Comparison of ENCODE assay signal across 9 cellular contexts in the genomic region with DNA sequence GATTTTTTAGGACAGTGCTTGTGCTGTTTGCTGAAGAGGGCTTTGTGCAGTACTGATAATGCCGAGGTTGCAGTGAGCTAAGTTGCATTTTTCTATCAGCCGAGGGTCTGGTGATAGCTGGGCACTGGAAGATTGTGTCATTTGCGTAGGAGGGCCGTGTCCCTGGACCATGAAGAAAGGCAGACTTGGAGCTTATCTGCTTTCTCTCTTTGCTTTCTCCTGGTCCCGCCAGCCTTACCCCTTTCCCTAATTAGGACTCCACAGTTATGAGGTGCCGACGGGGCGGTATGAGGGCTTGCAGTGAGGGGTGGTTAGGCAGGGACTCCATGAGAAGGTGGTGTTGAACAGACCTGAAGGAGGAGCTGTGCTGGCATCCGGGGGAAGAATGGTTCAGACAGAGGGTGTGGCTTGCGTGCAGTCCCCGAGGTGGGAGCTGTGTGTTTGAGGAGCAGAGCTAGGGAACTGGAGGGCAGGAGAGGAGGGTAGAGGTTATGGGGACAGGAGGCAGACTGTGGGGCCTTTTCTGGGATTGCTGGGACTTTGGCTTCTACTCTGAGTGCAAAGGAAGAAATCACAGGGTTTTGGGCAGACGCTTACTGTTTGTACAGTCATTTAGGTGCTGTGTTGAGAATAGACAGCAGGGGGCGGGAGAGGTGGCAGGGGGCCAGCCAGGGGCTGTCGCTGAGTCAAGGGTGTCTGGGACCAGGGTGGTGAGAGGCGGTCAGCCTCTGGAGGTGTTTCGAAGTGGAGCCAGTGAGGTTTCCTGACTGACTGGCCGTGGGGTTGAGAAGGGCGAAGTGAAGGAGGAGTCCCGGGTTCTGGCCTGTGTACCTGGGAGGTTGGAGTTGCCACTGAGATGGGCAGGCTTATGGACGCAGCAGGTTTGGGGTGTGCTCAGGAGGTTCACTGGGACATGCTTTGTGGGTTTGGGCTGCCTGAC. TPM values are rescaled to one million over a fixed set of nuclear protein-coding genes. Genes with fewer than 3 reads are reported as not detected.
A peak's percentile ranks its signal among the peaks of the same experiment; 100 is the strongest.
DNase-seq lines count a peak whose midpoint lies in the region; ATAC-seq, FAIRE-seq and TF ChIP-seq lines count a peak whose summit lies in the region.
"Had no signal": no experiment of that assay in that cellular context is flagged by ENCODE, and none has a peak within 500 bp of the region (broad histone marks: within the 10 kb centered on the region; RNA-seq: fewer than 3 reads in every experiment).

No MANE protein-coding gene starts in this region.

- ATAC-seq in HG02885 (IDR thresholded peaks at IDR 0.05; ENCODE audit: poor library complexity, unreplicated experiment), result peak; percentile 78
- peak; percentile 83 for ATAC-seq in Right ventricle myocardium superior (ENCODE audit: poor library complexity)
- peak; percentile 70 for ATAC-seq in sciatic nerve

- no peak for FAIRE-seq in RCC 7860 (lab: Jason Lieb, UNC)
- FAIRE-seq: colon had no signal

- intact Hi-C loops in Right ventricle myocardium superior (cut with DNase I) (loop anchor here (10.0 kb wide), 1 partner anchor 116 kb away; a partner anchor contains a TSS), sciatic nerve (cut with DNase I) (no loop called here)

- peak; percentile 45 for TF ChIP-seq CTCF in GM10248 (IDR thresholded peaks at IDR 0.05; ENCODE audit: control extremely low read depth, extremely low read depth, low read depth, missing control alignments)

- CTCF ChIA-PET in GM10248 (lab: Yijun Ruan, JAX), result interaction anchor here (0.8 to 4.8 kb wide), 16 partner anchors 9 to 324 kb away, joined by 3 to 32 read pairs (median 4); a partner anchor contains a TSS

- POLR2A ChIA-PET in GM10248 (lab: Yijun Ruan, JAX), result no interaction called here

- DNase-seq in GM10248 (ENCODE audit: extremely low spot score) (peak; percentile 78), RCC 7860 (ENCODE audit: low spot score) (peak; percentile 11), Right ventricle myocardium superior (peak; percentile 77), sciatic nerve (ENCODE audit: low spot score) (peak; percentile 56), globus pallidus (ENCODE audit: low spot score) (no peak), NCI-H2227 (lab: John Stamatoyannopoulos, UW; ENCODE audit: unreplicated experiment) (no peak)
- DNase-seq in activated effector memory CD4-positive, alpha-beta T cell treated with Interleukin-2 at 50 U/mL for 16 hours, result peak; percentile 46

RNA-seq across cellular contexts. Expression of a gene that starts 43.4 kb away (rescaled TPM):
- total RNA-seq in Right ventricle myocardium superior, result 2.2 TPM
- 7.6 TPM for total RNA-seq in sciatic nerve

Comparison
In these comparisons a context has a peak if more than half of its experiments do, and no peak if none do; other contexts are left out.
1. DNase-seq: peak in GM10248 (single experiment), RCC 7860 (single experiment), activated effector memory CD4-positive, alpha-beta T cell treated with Interleukin-2 at 50 U/mL for 16 hours (single experiment), Right ventricle myocardium superior (single experiment) and sciatic nerve (single experiment); none in globus pallidus (single experiment) and NCI-H2227 (single experiment).
2. Peak in every context shown above with its lines, with median percentiles within 50 percentile points of each other: ATAC-seq.